29 cellular contexts compared by ENCODE assay signal in genomic region chr3:78351338-78351737, GRCh38.
"Had no signal": no experiment of that assay in that cellular context is flagged by ENCODE, and none has a peak within 500 bp of the region (broad histone marks: within the 10 kb centered on the region; RNA-seq: fewer than 3 reads in every experiment).

No MANE protein-coding gene starts in this region.

- H3K4me1 ChIP-seq: colonic mucosa, esophagus muscularis mucosa, psoas muscle, sigmoid colon, tibial nerve, upper lobe of left lung had no signal

- DNase-seq: colonic mucosa; effector CD8-positive, alpha-beta T cell; endodermal cell; foreskin melanocyte; glutamatergic neuron; hypothalamus; immature natural killer cell; kidney; mesenchymal stem cell; mucosa of descending colon; naive B cell; nephron progenitor cell; nucleus accumbens; psoas muscle; right cardiac atrium; sigmoid colon; stimulated activated CD4-positive, alpha-beta T cell treated with anti-CD3 and anti-CD28 coated beads, Interleukin-2, amount 100 ng/mL, for 24 hours; stimulated activated CD4-positive, alpha-beta T cell treated with anti-CD3 and anti-CD28 coated beads, Interleukin-4, amount 100 ng/mL, for 4 hours; stimulated activated naive CD8-positive, alpha-beta T cell treated with anti-CD3 and anti-CD28 coated beads, Interleukin-15, Interleukin-2, amounts not matched to agents 100 U/mL and 50 U/mL, for 24 hours; substantia nigra; upper lobe of left lung had no signal

- ATAC-seq: left lobe of liver; mucosa of descending colon; psoas muscle; right cardiac atrium; stimulated activated memory B cell treated with anti-CD40 and anti-IgM and Interleukin-4, amounts not matched to agents 10 μg/mL and 1 μg/mL and 100 μg/mL, for 72 hours; stimulated activated naive CD8-positive, alpha-beta T cell treated with anti-CD3 and anti-CD28 coated beads, Interleukin-15, Interleukin-2, amounts not matched to agents 100 U/mL and 50 U/mL, for 24 hours had no signal

- H3K27ac ChIP-seq: colonic mucosa, esophagus muscularis mucosa, psoas muscle, sigmoid colon, thoracic aorta, tibial nerve, upper lobe of left lung had no signal

- H3K9me3 ChIP-seq: colonic mucosa, esophagus muscularis mucosa, psoas muscle, sigmoid colon, thoracic aorta, tibial nerve, upper lobe of left lung had no signal

- H3K36me3 ChIP-seq: colonic mucosa, esophagus muscularis mucosa, sigmoid colon, thoracic aorta, tibial nerve, upper lobe of left lung had no signal

- H3K27me3 ChIP-seq: colonic mucosa, esophagus muscularis mucosa, sigmoid colon, tibial nerve, upper lobe of left lung had no signal

- H3K4me3 ChIP-seq: colonic mucosa, esophagus muscularis mucosa, lung, mucosa of descending colon, psoas muscle, sigmoid colon, thoracic aorta, tibial nerve, upper lobe of left lung had no signal

- FAIRE-seq: endothelial cell of umbilical vein, kidney, urothelium cell line had no signal
